Comparison of ENCODE assay signal across 8 cellular contexts in genomic region chr10:15824498-15824897, GRCh38. TPM values are rescaled to one million over a fixed set of nuclear protein-coding genes. Genes with fewer than 3 reads are reported as not detected.
DNase-seq lines count a peak whose midpoint lies in the region; ATAC-seq and TF ChIP-seq lines count a peak whose summit lies in the region.

No MANE protein-coding gene starts in this region.

- H3K4me1 ChIP-seq in HEK293 (ENCODE audit: control insufficient read depth, insufficient read depth, low read length) = peaks cover 5% of the 10 kb centered on the region

- H3K9me3 Mint-ChIP-seq in CD4-positive, alpha-beta T cell = no peaks in the 10 kb centered on the region

- no peak overlapping the region for H3K4me3 Mint-ChIP-seq in CD4-positive, alpha-beta T cell

- no peaks in the 10 kb centered on the region for H3K27me3 Mint-ChIP-seq in CD4-positive, alpha-beta T cell

- no peak overlapping the region for H3K4me3 ChIP-seq in HEK293 (ENCODE audit: low read depth, low read length)
- H3K4me3 ChIP-seq in brain microvascular endothelial cell (ENCODE audit: low read depth, low read length) = no peak overlapping the region

- peaks cover 87% of the 10 kb centered on the region for H3K36me3 Mint-ChIP-seq in CD4-positive, alpha-beta T cell (ENCODE audit: low read depth)

- H3K27ac ChIP-seq in CD4-positive, alpha-beta T cell (ENCODE audit: low read depth, low read length) = no peak overlapping the region
- H3K27ac ChIP-seq in HEK293 (ENCODE audit: extremely low read depth, low read depth, low read length) (no peak overlapping the region), brain microvascular endothelial cell (no peak overlapping the region)

- POLR2A ChIA-PET in CD4-positive, alpha-beta T cell (lab: Charles Lee) = no interaction called here
- POLR2A ChIA-PET in HEK293 (lab: Yijun Ruan, JAX) = no interaction called here

- H3K36me3 ChIP-seq in HEK293 (ENCODE audit: control insufficient read depth in 2 of 2, insufficient read depth in 1 of 2, low read length in 2 of 2) (peaks cover 15 to 47% of the 10 kb centered on the region in 2 experiments), brain microvascular endothelial cell (replicated peaks) (peaks cover 2% of the 10 kb centered on the region)

- TF ChIP-seq CTCF in CD4-positive, alpha-beta T cell (IDR thresholded peaks at IDR 0.05) = peak; percentile 35
- TF ChIP-seq CTCF in HEK293 (tag by site-specific recombination; IDR thresholded peaks at IDR 0.05) (no peak), brain microvascular endothelial cell (IDR thresholded peaks at IDR 0.05; ENCODE audit: low read depth, low read length, missing control alignments) (peak; percentile 8), GM13976 (IDR thresholded peaks at IDR 0.05; ENCODE audit: borderline replicate concordance, control extremely low read depth, extremely low read depth, insufficient read depth, missing control alignments) (no peak)

- no peak for ATAC-seq in CD4-positive, alpha-beta T cell (ENCODE audit: poor library complexity)
- ATAC-seq in GM18907 (IDR thresholded peaks at IDR 0.05; ENCODE audit: unreplicated experiment) = no peak

- no peaks in the 10 kb centered on the region for H3K27me3 ChIP-seq in CD4-positive, alpha-beta T cell (ENCODE audit: control insufficient read depth, insufficient read depth, low read length)
- H3K27me3 ChIP-seq in brain microvascular endothelial cell (replicated peaks) = no peaks in the 10 kb centered on the region

- DNase-seq in CD4-positive, alpha-beta T cell = no peak
- no peak for DNase-seq in brain microvascular endothelial cell
- peak; percentile 19 for DNase-seq in myocyte (ENCODE audit: low read depth)
- no peak for DNase-seq in NCI-H345 (lab: John Stamatoyannopoulos, UW)
- DNase-seq in GM13976 (ENCODE audit: low spot score) = no peak
- no peak for DNase-seq in NCI-H187 (lab: John Stamatoyannopoulos, UW)

- in situ Hi-C loops in brain microvascular endothelial cell (cut with HindIII; ENCODE audit: low pct_ligation_motif_present, low sequenced_read_pairs) = no loop called here
- in situ Hi-C loops in GM13976 (cut with MboI; ENCODE audit: low sequenced_read_pairs, unreplicated experiment) = no loop called here

- no peaks in the 10 kb centered on the region for H3K4me1 Mint-ChIP-seq in CD4-positive, alpha-beta T cell (ENCODE audit: low read depth)

- CTCF ChIA-PET in CD4-positive, alpha-beta T cell (lab: Charles Lee) = no interaction called here
- CTCF ChIA-PET in HEK293 (lab: Yijun Ruan, JAX) = no interaction called here

- no peak overlapping the region for H3K27ac Mint-ChIP-seq in CD4-positive, alpha-beta T cell

- intact Hi-C loops in CD4-positive, alpha-beta T cell (cut with DNase I, micrococcal nuclease) = no loop called here

- no peaks in the 10 kb centered on the region for H3K9me3 ChIP-seq in CD4-positive, alpha-beta T cell (ENCODE audit: control insufficient read depth, low read length)
- H3K9me3 ChIP-seq in HEK293 (ENCODE audit: control insufficient read depth, insufficient read depth, low read depth, low read length) = no peaks in the 10 kb centered on the region

TF ChIP-seq in HEK293, 187 proteins besides CTCF, POLR2A, EP300 and RAD21:
- TF ChIP-seq ZNF677 (tag by site-specific recombination; IDR thresholded peaks at IDR 0.05) (no peak), ZNF670 (tag by site-specific recombination; IDR thresholded peaks at IDR 0.05; ENCODE audit: low read depth) (no peak), ZNF133 (tag by site-specific recombination; IDR thresholded peaks at IDR 0.05) (no peak), ZNF792 (tag by site-specific recombination; IDR thresholded peaks at IDR 0.05) (no peak), ZBTB21 (tag by site-specific recombination; IDR thresholded peaks at IDR 0.05) (no peak), ZNF654 (tag by site-specific recombination; IDR thresholded peaks at IDR 0.05; ENCODE audit: low read depth) (peak; percentile 70), PRDM1 (tag by site-specific recombination; IDR thresholded peaks at IDR 0.05) (no peak), SP7 (tag by site-specific recombination; IDR thresholded peaks at IDR 0.05) (peak; percentile 66; the same call in 1 of the 2 replicates), ZBTB26 (tag by site-specific recombination; optimal IDR thresholded peaks at IDR 0.05) (no peak), MEIS1 (CRISPR knock-in tag; IDR thresholded peaks at IDR 0.05; ENCODE audit: borderline replicate concordance) (no peak), REPIN1 (tag by site-specific recombination; IDR thresholded peaks at IDR 0.05; ENCODE audit: low read depth) (0 out of 2 replicates have a peak, but pooled peaks have one; percentile 66), ZNF184 (tag by site-specific recombination; IDR thresholded peaks at IDR 0.05) (no peak)

RNA-seq across cellular contexts. Expression of gene MINDY3, which starts 35.8 kb away (rescaled TPM):
- 10 to 100 TPM; 39.8 to 40.6 TPM for total RNA-seq in CD4-positive, alpha-beta T cell
- 20.0 and 20.8 TPM in 2 replicates for total RNA-seq in myocyte
- 13.8 TPM for polyA plus RNA-seq in myocyte (2012)

Comparison
In these comparisons a context has a peak if more than half of its experiments do, and no peak if none do; other contexts are left out.
1. CTCF ChIP-seq: peak in CD4-positive, alpha-beta T cell (single experiment) and brain microvascular endothelial cell (single experiment); none in HEK293 (single experiment) and GM13976 (single experiment).